In the genomic region with DNA sequence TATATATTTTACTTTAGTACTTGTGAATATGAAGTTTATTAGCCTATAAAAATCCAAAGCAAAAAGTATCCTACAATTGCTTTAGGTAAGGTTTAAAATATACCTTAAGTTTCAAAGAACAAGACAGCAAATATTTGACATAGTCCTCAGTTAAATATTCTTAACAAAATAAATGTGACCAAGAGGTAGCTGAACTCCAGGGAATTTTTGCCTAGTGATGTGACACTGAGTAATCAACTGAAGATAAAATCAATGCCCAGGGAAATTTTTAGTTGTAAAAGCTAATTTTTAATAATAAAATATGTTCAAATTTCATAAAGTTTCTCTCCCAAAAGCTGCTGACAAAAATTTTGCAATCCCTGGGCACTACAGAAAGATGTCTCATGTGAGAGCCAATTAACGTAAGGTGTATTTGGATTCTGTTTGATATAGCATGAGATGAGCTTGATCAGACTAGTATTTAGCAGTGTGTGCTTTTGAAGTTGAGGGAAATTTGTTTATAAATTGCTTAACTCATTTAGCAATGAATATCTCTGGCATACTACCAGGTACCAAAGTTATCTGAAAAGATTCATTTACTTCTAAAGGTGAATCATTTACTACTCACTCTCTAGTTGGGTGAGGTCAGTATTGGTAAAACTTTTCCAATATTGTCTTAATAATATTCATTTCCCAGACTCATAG, we compare ENCODE assay signal across 2 cellular contexts.
TF ChIP-seq lines count a peak whose summit lies in the region.

No MANE protein-coding gene starts in this region.

TF ChIP-seq in SK-N-SH, 30 proteins besides CTCF, POLR2A, EP300 and RAD21 (continued from another document):
- TF ChIP-seq, protein P1, sequence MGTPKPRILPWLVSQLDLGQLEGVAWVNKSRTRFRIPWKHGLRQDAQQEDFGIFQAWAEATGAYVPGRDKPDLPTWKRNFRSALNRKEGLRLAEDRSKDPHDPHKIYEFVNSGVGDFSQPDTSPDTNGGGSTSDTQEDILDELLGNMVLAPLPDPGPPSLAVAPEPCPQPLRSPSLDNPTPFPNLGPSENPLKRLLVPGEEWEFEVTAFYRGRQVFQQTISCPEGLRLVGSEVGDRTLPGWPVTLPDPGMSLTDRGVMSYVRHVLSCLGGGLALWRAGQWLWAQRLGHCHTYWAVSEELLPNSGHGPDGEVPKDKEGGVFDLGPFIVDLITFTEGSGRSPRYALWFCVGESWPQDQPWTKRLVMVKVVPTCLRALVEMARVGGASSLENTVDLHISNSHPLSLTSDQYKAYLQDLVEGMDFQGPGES (IDR thresholded peaks at IDR 0.05; ENCODE audit: low read depth, low read length), result no peak

TF ChIP-seq in SK-N-SH treated with all-trans-retinoic acid at 6 μM for 48 hours, 23 proteins besides CTCF, POLR2A, EP300 and RAD21 (continued from another document):
- TF ChIP-seq CSRNP3 (CRISPR knock-in tag; IDR thresholded peaks at IDR 0.05), result no peak
- TF ChIP-seq ZFP30 (CRISPR knock-in tag; IDR thresholded peaks at IDR 0.05), result no peak
- no peak for TF ChIP-seq ESRRG (CRISPR knock-in tag; IDR thresholded peaks at IDR 0.05)
- TF ChIP-seq ZC3H10 (CRISPR knock-in tag; IDR thresholded peaks at IDR 0.05), result no peak
- TF ChIP-seq ZNF8 (CRISPR knock-in tag; IDR thresholded peaks at IDR 0.05), result no peak
- TF ChIP-seq GLIS3 (CRISPR knock-in tag; IDR thresholded peaks at IDR 0.05), result no peak
- TF ChIP-seq RARB (CRISPR knock-in tag; IDR thresholded peaks at IDR 0.05), result no peak
- TF ChIP-seq TOX (CRISPR knock-in tag; IDR thresholded peaks at IDR 0.05; ENCODE audit: borderline replicate concordance), result no peak
- TF ChIP-seq TSHZ2 (CRISPR knock-in tag; IDR thresholded peaks at IDR 0.05), result no peak
- no peak for TF ChIP-seq ZNF70 (CRISPR knock-in tag; IDR thresholded peaks at IDR 0.05)
- TF ChIP-seq, protein P2, sequence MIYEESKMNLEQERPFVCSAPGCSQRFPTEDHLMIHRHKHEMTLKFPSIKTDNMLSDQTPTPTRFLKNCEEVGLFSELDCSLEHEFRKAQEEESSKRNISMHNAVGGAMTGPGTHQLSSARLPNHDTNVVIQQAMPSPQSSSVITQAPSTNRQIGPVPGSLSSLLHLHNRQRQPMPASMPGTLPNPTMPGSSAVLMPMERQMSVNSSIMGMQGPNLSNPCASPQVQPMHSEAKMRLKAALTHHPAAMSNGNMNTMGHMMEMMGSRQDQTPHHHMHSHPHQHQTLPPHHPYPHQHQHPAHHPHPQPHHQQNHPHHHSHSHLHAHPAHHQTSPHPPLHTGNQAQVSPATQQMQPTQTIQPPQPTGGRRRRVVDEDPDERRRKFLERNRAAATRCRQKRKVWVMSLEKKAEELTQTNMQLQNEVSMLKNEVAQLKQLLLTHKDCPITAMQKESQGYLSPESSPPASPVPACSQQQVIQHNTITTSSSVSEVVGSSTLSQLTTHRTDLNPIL (CRISPR knock-in tag; IDR thresholded peaks at IDR 0.05; ENCODE audit: low read depth), result no peak
- no peak for TF ChIP-seq CSDC2 (CRISPR knock-in tag; IDR thresholded peaks at IDR 0.05)
- no peak for TF ChIP-seq PPARA (CRISPR knock-in tag; IDR thresholded peaks at IDR 0.05; ENCODE audit: borderline replicate concordance)
